Comparison of ENCODE assay signal across 8 cellular contexts in genomic region chr3:138174421-138175122, GRCh38. TPM values are rescaled to one million over a fixed set of nuclear protein-coding genes. Genes with fewer than 3 reads are reported as not detected.
DNase-seq lines count a peak whose midpoint lies in the region; ATAC-seq and TF ChIP-seq lines count a peak whose summit lies in the region.

DBR1 (minus strand) TSS chr3:138174921; CDS start chr3:138174795, 126 bp downstream.

- no peaks in the 10 kb centered on the region for H3K9me3 Mint-ChIP-seq in effector memory CD8-positive, alpha-beta T cell

- H3K27me3 Mint-ChIP-seq in effector memory CD8-positive, alpha-beta T cell, result peaks cover 0 to 9% of the 10 kb centered on the region in 2 donors

- CTCF ChIA-PET in activated CD8-positive, alpha-beta memory T cell treated with anti-CD3 and anti-CD28 coated beads for 36 hours (lab: Charles Lee), result no interaction called here

- H3K36me3 Mint-ChIP-seq in effector memory CD8-positive, alpha-beta T cell (ENCODE audit: insufficient read depth), result peaks cover 41% of the 10 kb centered on the region

- ATAC-seq in effector memory CD8-positive, alpha-beta T cell (replicated peaks), result peak; percentile 88

- H3K4me1 Mint-ChIP-seq in effector memory CD8-positive, alpha-beta T cell (ENCODE audit: low read depth in 2 of 2), result peaks cover 22 to 39% of the 10 kb centered on the region in 2 donors

- POLR2A ChIA-PET in activated CD8-positive, alpha-beta memory T cell treated with anti-CD3 and anti-CD28 coated beads for 36 hours (lab: Charles Lee), result interaction anchor here (1.0 to 2.5 kb wide), 2 partner anchors 13 to 59 kb away, joined by 4 to 13 read pairs; partner anchors contain the start of gene ARMC8

- DNase-seq in COLO829 (ENCODE audit: low spot score), result peak; percentile 84
- peak; percentile 78 for DNase-seq in GM20000 (ENCODE audit: low spot score)
- DNase-seq in HS-5 (ENCODE audit: low read depth), result peak; percentile 59
- DNase-seq in NOMO-1 (lab: John Stamatoyannopoulos, UW; ENCODE audit: unreplicated experiment in 2 of 2), result peak; percentile 84 to 93
- DNase-seq in effector memory CD8-positive, alpha-beta T cell, result peak; percentile 72 to 75 (median 73)
- DNase-seq in lung microvascular endothelial cell (ENCODE audit: low read depth in 2 of 2), result peak; percentile 72 to 80
- DNase-seq in stimulated activated CD8-positive, alpha-beta memory T cell treated with anti-CD3 and anti-CD28 coated beads, Interleukin-12 subunit alpha, Interleukin-12 subunit beta, amount 100 ng/mL, for 1 hour (ENCODE audit: low read depth), result peak; percentile 60

- peak within 1 kb of the TSS; percentile 94 to 95 for H3K27ac Mint-ChIP-seq in effector memory CD8-positive, alpha-beta T cell

- TF ChIP-seq CTCF in GM20000 (IDR thresholded peaks at IDR 0.05; ENCODE audit: extremely low read depth, missing control alignments), result no peak

- peak within 1 kb of the TSS; percentile 92 to 96 for H3K4me3 Mint-ChIP-seq in effector memory CD8-positive, alpha-beta T cell

RNA-seq across cellular contexts. Expression of gene DBR1, which starts in this region (rescaled TPM):
- 10 to 100 TPM; 26.2 to 26.7 TPM for total RNA-seq in activated CD8-positive, alpha-beta memory T cell treated with anti-CD3 and anti-CD28 coated beads for 36 hours
- 10.5 and 14.5 TPM in 2 replicates for total RNA-seq in lung microvascular endothelial cell

Comparison
In these comparisons a context has a peak if more than half of its experiments do, and no peak if none do; other contexts are left out.
1. Peak in every context shown above with its lines: DNase-seq and ATAC-seq.